ENCODE assay signal across 24 cellular contexts in the genomic region with DNA sequence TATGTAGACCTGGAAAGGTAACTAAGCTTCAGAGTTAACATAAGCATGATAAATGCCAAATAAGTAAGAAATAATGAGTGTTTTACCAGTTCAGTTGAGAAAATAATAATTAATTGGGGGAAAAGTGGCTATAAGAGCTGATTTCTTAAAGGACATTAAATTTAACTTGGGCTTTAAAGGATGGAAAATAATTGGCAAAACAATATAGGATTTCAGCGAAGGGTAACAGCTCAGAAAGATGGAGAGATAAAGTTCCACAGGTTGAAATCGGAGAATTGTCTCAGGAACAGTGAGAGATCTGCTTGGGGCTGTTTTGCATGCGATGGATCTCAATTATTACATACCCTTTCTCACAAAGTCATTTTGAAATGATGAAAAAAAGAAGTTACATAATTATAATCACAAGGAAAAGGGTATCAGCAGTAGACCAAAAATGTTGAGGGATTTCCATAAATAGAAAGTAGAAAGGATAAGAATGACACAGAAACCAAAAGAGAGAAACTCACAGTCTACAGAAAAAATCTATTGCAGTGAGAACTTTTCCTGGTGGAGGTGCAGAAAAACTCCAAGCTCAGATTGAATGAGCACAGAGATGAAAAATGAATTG. TPM values are rescaled to one million over a fixed set of nuclear protein-coding genes. Genes with fewer than 3 reads are reported as not detected.
A peak's percentile ranks its signal among the peaks of the same experiment; 100 is the strongest.
DNase-seq lines count a peak whose midpoint lies in the region; FAIRE-seq and TF ChIP-seq lines count a peak whose summit lies in the region.
"Had no signal": no experiment of that assay in that cellular context is flagged by ENCODE, and none has a peak within 500 bp of the region (broad histone marks: within the 10 kb centered on the region; RNA-seq: fewer than 3 reads in every experiment).

No MANE protein-coding gene starts in this region.

- H3K27ac ChIP-seq in MM.1S (ENCODE audit: low read length) (no peak overlapping the region), colonic mucosa (no peak overlapping the region)
- H3K27ac ChIP-seq: GM23248, RWPE1 had no signal

- H3K27me3 Mint-ChIP-seq in Calu3 (ENCODE audit: unreplicated experiment) (no peaks in the 10 kb centered on the region), Caco-2 (ENCODE audit: insufficient read depth, unreplicated experiment) (no peaks in the 10 kb centered on the region)
- H3K27me3 Mint-ChIP-seq: T-cell had no signal

- H3K9me2 ChIP-seq in MM.1S (replicated peaks; ENCODE audit: insufficient read depth, low read length) = no peaks in the 10 kb centered on the region

- no peaks in the 10 kb centered on the region for H3K36me3 ChIP-seq in MM.1S (replicated peaks; ENCODE audit: insufficient read depth, low read length)
- no peaks in the 10 kb centered on the region for H3K36me3 ChIP-seq in colonic mucosa
- H3K36me3 ChIP-seq in Caco-2 (ENCODE audit: control insufficient read depth, insufficient read depth, low read length) = no peaks in the 10 kb centered on the region
- H3K36me3 ChIP-seq: BE2C, MG63 had no signal

- H3K79me2 ChIP-seq in MM.1S (ENCODE audit: low read length) = no peaks in the 10 kb centered on the region

- H3K9me3 ChIP-seq in MM.1S (replicated peaks; ENCODE audit: insufficient read depth, low read length) (no peaks in the 10 kb centered on the region), colonic mucosa (no peaks in the 10 kb centered on the region), Caco-2 (peaks cover 3% of the 10 kb centered on the region; the same call in 1 of the 2 replicates)
- H3K9me3 ChIP-seq: BE2C, MG63 had no signal

- H3K9me3 Mint-ChIP-seq in Calu3 (ENCODE audit: low read depth, unreplicated experiment) (peaks cover 10% of the 10 kb centered on the region), Caco-2 (ENCODE audit: unreplicated experiment) (peaks cover 12% of the 10 kb centered on the region)
- H3K9me3 Mint-ChIP-seq: H9, T-cell had no signal

- H3K4me1 ChIP-seq in MM.1S (ENCODE audit: low read length) (peaks cover 31% of the 10 kb centered on the region), colonic mucosa (no peaks in the 10 kb centered on the region), Caco-2 (peaks cover 15% of the 10 kb centered on the region)
- H3K4me1 ChIP-seq: BE2C had no signal

- H3K36me3 Mint-ChIP-seq in Calu3 (ENCODE audit: insufficient read depth, unreplicated experiment) (peaks cover 6% of the 10 kb centered on the region), Caco-2 (ENCODE audit: insufficient read depth, unreplicated experiment) (no peaks in the 10 kb centered on the region)
- H3K36me3 Mint-ChIP-seq: T-cell had no signal

- FAIRE-seq in GM19239 (lab: Jason Lieb, UNC) = peak; percentile 70
- FAIRE-seq: D721Med, HepG2 had no signal

- H3K4me3 ChIP-seq in MM.1S (ENCODE audit: low read length) (no peak overlapping the region; the same call in 1 of the 2 replicates), fibroblast of the aortic adventitia (ENCODE audit: low read depth, low read length) (no peak overlapping the region), colonic mucosa (no peak overlapping the region), Caco-2 (ENCODE audit: low read depth, low read length) (no peak overlapping the region)
- H3K4me3 ChIP-seq: GM23248, MG63 had no signal

- no TSS peak for BruUV-seq in Calu3 (replicated peaks; lab: Mats Ljungman, UMichigan)
- BruUV-seq in Caco-2 (replicated peaks; lab: Mats Ljungman, UMichigan) = no TSS peak

- H3K9ac ChIP-seq in MM.1S (ENCODE audit: low read length) = no peak overlapping the region
- no peak overlapping the region for H3K9ac ChIP-seq in colonic mucosa (ENCODE audit: low read depth in 2 of 2, low read length in 2 of 2)
- H3K9ac ChIP-seq: GM23248 had no signal

- CTCF ChIA-PET in Calu3 (lab: Charles Lee) (interaction anchor here (0.6 to 1.5 kb wide), 3 partner anchors 31 to 307 kb away, joined by 3 to 4 read pairs (median 3); no protein-coding TSS in a partner anchor), Caco-2 (lab: Charles Lee) (no interaction called here)

- H2AFZ ChIP-seq in MM.1S (ENCODE audit: low read length) = no peak overlapping the region
- H2AFZ ChIP-seq: GM23248 had no signal

- H3K27ac Mint-ChIP-seq in Calu3 (ENCODE audit: unreplicated experiment) (peak overlapping the region; percentile 11), Caco-2 (ENCODE audit: unreplicated experiment) (no peak overlapping the region)
- H3K27ac Mint-ChIP-seq: T-cell had no signal

- DNase-seq in Calu3 (no peak), GM19239 (ENCODE audit: insufficient read length, low spot score) (no peak), MM.1S (no peak), fibroblast of the aortic adventitia (ENCODE audit: low read depth) (peak; percentile 40), colonic mucosa (no peak), Caco-2 (no peak), dedifferentiated amniotic fluid mesenchymal stem cell (ENCODE audit: extremely low spot score) (no peak), HUDEP-2 (lab: John Stamatoyannopoulos, UW; ENCODE audit: unreplicated experiment in 76 of 76) (no peak)
- DNase-seq: 8988T, ACHN, BE2C, GM23248, H9, KBM-7, MG63, NCI-H446 treated with DMSO at 0.1 percent for 48 hours, NCI-H526, NCI-H82, SHP77, T-cell had no signal

- H3F3A ChIP-seq in MM.1S (ENCODE audit: insufficient read depth, low read length) = peaks cover 5% of the 10 kb centered on the region; the same call in 1 of the 2 replicates

- H3K27me3 ChIP-seq in MM.1S (replicated peaks; ENCODE audit: insufficient read depth, low read length) (no peaks in the 10 kb centered on the region), colonic mucosa (no peaks in the 10 kb centered on the region), Caco-2 (replicated peaks; ENCODE audit: control insufficient read depth, insufficient read depth, low read length) (no peaks in the 10 kb centered on the region)
- H3K27me3 ChIP-seq: BE2C, MG63 had no signal

- peaks cover 70% of the 10 kb centered on the region for H3K4me1 Mint-ChIP-seq in Calu3 (ENCODE audit: low read depth, unreplicated experiment)
- peaks cover 12% of the 10 kb centered on the region for H3K4me1 Mint-ChIP-seq in Caco-2 (ENCODE audit: low read depth, unreplicated experiment)
- H3K4me1 Mint-ChIP-seq: T-cell had no signal

- TF ChIP-seq CTCF in Calu3 (IDR thresholded peaks at IDR 0.05; ENCODE audit: unreplicated experiment) (no peak), MM.1S (IDR thresholded peaks at IDR 0.05; ENCODE audit: low read length) (no peak), fibroblast of the aortic adventitia (IDR thresholded peaks at IDR 0.05; ENCODE audit: insufficient read depth, low read length) (no peak), colonic mucosa (IDR thresholded peaks at IDR 0.05) (no peak), Caco-2 (IDR thresholded peaks at IDR 0.05; ENCODE audit: insufficient read depth in 1 of 2, low read depth in 1 of 2, low read length in 1 of 2, severe bottlenecking in 1 of 2, unreplicated experiment in 1 of 2) (no peak)

- no peak overlapping the region for H3K4me3 Mint-ChIP-seq in Calu3 (ENCODE audit: low read depth, unreplicated experiment)
- no peak overlapping the region for H3K4me3 Mint-ChIP-seq in Caco-2 (ENCODE audit: unreplicated experiment)
- H3K4me3 Mint-ChIP-seq: H9, T-cell had no signal

- intact Hi-C loops in Calu3 (cut with micrococcal nuclease; ENCODE audit: unreplicated experiment) (no loop called here), colonic mucosa (cut with DNase I) (no loop called here), Caco-2 (cut with micrococcal nuclease; ENCODE audit: unreplicated experiment) (no loop called here)

- POLR2A ChIA-PET in Caco-2 (lab: Charles Lee) = no interaction called here

- H4K20me1 ChIP-seq in MM.1S (ENCODE audit: insufficient read depth, low read length) = no peaks in the 10 kb centered on the region

- peak overlapping the region; percentile 33 for H3K4me2 ChIP-seq in MM.1S (ENCODE audit: low read depth, low read length)

RNA-seq across cellular contexts. Expression of gene ITGB8, which starts 40.1 kb away (rescaled TPM):
- total RNA-seq in Calu3 (2022) = 157 and 183 TPM in 2 replicates
- 17.7 and 79.2 TPM in 2 replicates for total RNA-seq in fibroblast of the aortic adventitia (ENCODE audit: low replicate concordance)
- total RNA-seq in colonic mucosa = 1 to 10 TPM; 7.3 to 8.1 TPM
- 3.2 and 4.6 TPM in 2 replicates for total RNA-seq in Caco-2 (2022)
- total RNA-seq: HepG2, OCI-LY7 had no signal
